Comparison of ENCODE assay signal across 8 cellular contexts in the genomic region with DNA sequence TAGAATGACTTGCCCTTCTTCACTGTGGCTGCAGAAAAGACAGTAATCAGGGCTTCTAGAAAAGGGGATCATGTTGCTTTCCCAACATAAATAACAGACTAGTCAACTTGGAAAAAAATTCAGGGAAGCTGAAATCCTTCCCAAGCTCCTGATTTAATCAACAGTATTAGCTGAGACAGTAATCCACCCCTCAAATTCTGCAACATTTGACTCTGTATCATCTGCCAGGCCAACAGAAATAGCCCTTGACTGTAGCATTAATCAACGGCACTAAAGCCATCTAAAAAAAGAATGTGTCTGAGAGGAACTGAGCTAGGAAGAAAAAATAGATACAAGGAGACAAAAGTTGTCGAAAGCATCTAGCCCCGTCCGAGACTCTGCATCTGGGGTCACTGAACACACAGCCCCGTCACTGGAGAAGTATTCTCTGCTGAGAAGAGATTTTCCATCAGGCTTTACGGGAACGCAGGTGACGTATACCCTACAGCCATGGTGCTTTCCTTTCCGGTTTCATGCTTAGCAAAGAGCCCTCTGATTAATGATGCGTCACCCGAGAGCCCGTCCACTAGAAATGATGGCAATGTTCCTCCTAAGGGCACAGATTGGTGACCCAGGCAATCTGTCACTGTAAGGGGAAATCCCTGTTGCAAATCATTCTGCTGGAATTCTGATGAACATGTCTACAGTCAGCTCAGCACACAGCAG. TPM values are rescaled to one million over a fixed set of nuclear protein-coding genes. Genes with fewer than 3 reads are reported as not detected.
DNase-seq lines count a peak whose midpoint lies in the region; TF ChIP-seq lines count a peak whose summit lies in the region.

No MANE protein-coding gene starts in this region.

- no peak for TF ChIP-seq CTCF in epithelial cell of proximal tubule (conservative IDR thresholded peaks at IDR 0.05; ENCODE audit: low read depth, low read length)
- TF ChIP-seq CTCF in progenitor cell of endocrine pancreas (IDR thresholded peaks at IDR 0.05; ENCODE audit: unreplicated experiment): no peak

- peak overlapping the region; percentile 91 for H3K27ac Mint-ChIP-seq in progenitor cell of endocrine pancreas
- no peak overlapping the region for H3K27ac Mint-ChIP-seq in activated T-cell treated with anti-CD3 and anti-CD28 coated beads, Interleukin-2, amount 50 U/mL, for 24 hours

- peak overlapping the region; percentile 5 for H3K4me3 ChIP-seq in epithelial cell of proximal tubule (ENCODE audit: low read depth, low read length)

- peaks cover 10% of the 10 kb centered on the region for H3K4me1 Mint-ChIP-seq in progenitor cell of endocrine pancreas (ENCODE audit: low read depth)
- no peaks in the 10 kb centered on the region for H3K4me1 Mint-ChIP-seq in activated T-cell treated with anti-CD3 and anti-CD28 coated beads, Interleukin-2, amount 50 U/mL, for 24 hours (ENCODE audit: low read depth)

- no peaks in the 10 kb centered on the region for H3K36me3 Mint-ChIP-seq in progenitor cell of endocrine pancreas (ENCODE audit: insufficient read depth)
- H3K36me3 Mint-ChIP-seq in activated T-cell treated with anti-CD3 and anti-CD28 coated beads, Interleukin-2, amount 50 U/mL, for 24 hours (ENCODE audit: low read depth): no peaks in the 10 kb centered on the region

- H3K4me3 Mint-ChIP-seq in progenitor cell of endocrine pancreas (ENCODE audit: low read depth): no peak overlapping the region
- H3K4me3 Mint-ChIP-seq in activated T-cell treated with anti-CD3 and anti-CD28 coated beads, Interleukin-2, amount 50 U/mL, for 24 hours: no peak overlapping the region

- H3K27me3 Mint-ChIP-seq in progenitor cell of endocrine pancreas: peaks cover 3% of the 10 kb centered on the region
- H3K27me3 Mint-ChIP-seq in activated T-cell treated with anti-CD3 and anti-CD28 coated beads, Interleukin-2, amount 50 U/mL, for 24 hours: no peaks in the 10 kb centered on the region

- H3K9me3 Mint-ChIP-seq in progenitor cell of endocrine pancreas (ENCODE audit: low read depth): no peaks in the 10 kb centered on the region
- H3K9me3 Mint-ChIP-seq in activated T-cell treated with anti-CD3 and anti-CD28 coated beads, Interleukin-2, amount 50 U/mL, for 24 hours: no peaks in the 10 kb centered on the region

- DNase-seq in EL (peak; percentile 99), NCI-H510A treated with DMSO at 0.1 percent for 48 hours (lab: John Stamatoyannopoulos, UW) (peak; percentile 91), epithelial cell of proximal tubule (ENCODE audit: low read depth) (peak; percentile 99), progenitor cell of endocrine pancreas (ENCODE audit: low spot score, unreplicated experiment) (no peak), SKM-1 (lab: John Stamatoyannopoulos, UW; ENCODE audit: unreplicated experiment) (no peak), NCI-H1930 (lab: John Stamatoyannopoulos, UW) (no peak), NCI-H2107 treated with DMSO at 0.1 percent for 48 hours (lab: John Stamatoyannopoulos, UW; ENCODE audit: unreplicated experiment) (no peak)
- no peak for DNase-seq in activated T-cell treated with anti-CD3 and anti-CD28 coated beads, Interleukin-2, amount 50 U/mL, for 24 hours

RNA-seq across cellular contexts. Expression of gene TP53BP2, which starts 42.1 kb away (rescaled TPM):
- total RNA-seq in epithelial cell of proximal tubule: 37.9 and 102 TPM in 2 replicates
- total RNA-seq in progenitor cell of endocrine pancreas: 57.9 and 59.2 TPM in 2 replicates

Comparison
In these comparisons a context has a peak if more than half of its experiments do, and no peak if none do; other contexts are left out.
1. DNase-seq: peak in EL (single experiment), NCI-H510A treated with DMSO at 0.1 percent for 48 hours (single experiment) and epithelial cell of proximal tubule (single experiment); none in progenitor cell of endocrine pancreas (single experiment), SKM-1 (single experiment), activated T-cell treated with anti-CD3 and anti-CD28 coated beads, Interleukin-2, amount 50 U/mL, for 24 hours (single experiment), NCI-H1930 (0 of 2) and NCI-H2107 treated with DMSO at 0.1 percent for 48 hours (single experiment).